In genomic region chr5:6377582-6378127, GRCh38 we compare ENCODE assay signal across 8 cellular contexts. TPM values are rescaled to one million over a fixed set of nuclear protein-coding genes. Genes with fewer than 3 reads are reported as not detected.
DNase-seq lines count a peak whose midpoint lies in the region; ATAC-seq and TF ChIP-seq lines count a peak whose summit lies in the region.

No MANE protein-coding gene starts in this region.

- peaks cover 17% of the 10 kb centered on the region for H3K36me3 Mint-ChIP-seq in neural progenitor cell

- H3K27me3 Mint-ChIP-seq in neural progenitor cell (ENCODE audit: insufficient read depth, low read depth), result peaks cover 2% of the 10 kb centered on the region

- no peaks in the 10 kb centered on the region for H3F3A ChIP-seq in neural progenitor cell (ENCODE audit: low read depth)

- no peaks in the 10 kb centered on the region for H3K9me3 Mint-ChIP-seq in neural progenitor cell

- ATAC-seq in HG02970 (IDR thresholded peaks at IDR 0.05; ENCODE audit: low FRiP score, unreplicated experiment) (peak; percentile 4), GM18520 (IDR thresholded peaks at IDR 0.05; ENCODE audit: unreplicated experiment) (no peak)

- DNase-seq in NCI-H1417 (lab: John Stamatoyannopoulos, UW) (peak in 2 of 3 experiments; percentile 24 to 78), NCI-H1417 treated with DMSO at 0.1 percent for 48 hours (lab: John Stamatoyannopoulos, UW) (no peak), RKO (ENCODE audit: low spot score) (peak; percentile 22), epithelial cell of esophagus (ENCODE audit: low read depth) (no peak), neural progenitor cell (ENCODE audit: low spot score) (no peak), SK-N-DZ (ENCODE audit: low spot score) (no peak)

- peaks cover 26% of the 10 kb centered on the region for H3K79me2 ChIP-seq in neural progenitor cell (ENCODE audit: low read depth)

- peaks cover 12% of the 10 kb centered on the region for H3K4me1 ChIP-seq in neural progenitor cell

- H3K4me3 ChIP-seq in epithelial cell of esophagus (ENCODE audit: low read length), result peak overlapping the region; percentile 94
- peak overlapping the region; percentile 87 for H3K4me3 ChIP-seq in neural progenitor cell

- no peak overlapping the region for H3K27ac ChIP-seq in neural progenitor cell

- H3K36me3 ChIP-seq in neural progenitor cell, result peaks cover 12% of the 10 kb centered on the region

- peak overlapping the region; percentile 87 for H3K4me2 ChIP-seq in neural progenitor cell

- peaks cover 20% of the 10 kb centered on the region for H3K4me1 Mint-ChIP-seq in neural progenitor cell

- H3K27me3 ChIP-seq in neural progenitor cell, result no peaks in the 10 kb centered on the region

- no peaks in the 10 kb centered on the region for H3K9me3 ChIP-seq in neural progenitor cell (ENCODE audit: low read depth)

- peak overlapping the region; percentile 8 for H3K27ac Mint-ChIP-seq in neural progenitor cell

- peak overlapping the region; percentile 66 for H3K9ac ChIP-seq in neural progenitor cell

- TF ChIP-seq CTCF in epithelial cell of esophagus (IDR thresholded peaks at IDR 0.05; ENCODE audit: insufficient read depth, low read depth, low read length, missing control alignments), result no peak
- TF ChIP-seq CTCF in neural progenitor cell (IDR thresholded peaks at IDR 0.05), result no peak

- H2AFZ ChIP-seq in neural progenitor cell (replicated peaks), result peak overlapping the region; percentile 87

- H4K20me1 ChIP-seq in neural progenitor cell (ENCODE audit: low read depth), result peaks cover 16% of the 10 kb centered on the region

- H3K4me3 Mint-ChIP-seq in neural progenitor cell, result peak overlapping the region; percentile 98

RNA-seq across cellular contexts. Expression of gene MED10, which starts 0.7 kb away (rescaled TPM):
- total RNA-seq in neural progenitor cell (ENCODE audit: low replicate concordance), result 16.6 and 23.5 TPM in 2 replicates
- polyA plus RNA-seq in SK-N-DZ (2014; cell fraction: cytosol; rRNA removed), result 13.5 and 13.8 TPM in 2 replicates
- 18.9 and 27.4 TPM in 2 replicates for polyA plus RNA-seq in SK-N-DZ (2014; cell fraction: nucleus; rRNA removed)

Comparison
In these comparisons a context has a peak if more than half of its experiments do, and no peak if none do; other contexts are left out.
1. DNase-seq: peak in NCI-H1417 (2 of 3) and RKO (single experiment); none in NCI-H1417 treated with DMSO at 0.1 percent for 48 hours (single experiment), epithelial cell of esophagus (single experiment), neural progenitor cell (single experiment) and SK-N-DZ (single experiment).